Comparison of ENCODE assay signal across 8 cellular contexts in the genomic region with DNA sequence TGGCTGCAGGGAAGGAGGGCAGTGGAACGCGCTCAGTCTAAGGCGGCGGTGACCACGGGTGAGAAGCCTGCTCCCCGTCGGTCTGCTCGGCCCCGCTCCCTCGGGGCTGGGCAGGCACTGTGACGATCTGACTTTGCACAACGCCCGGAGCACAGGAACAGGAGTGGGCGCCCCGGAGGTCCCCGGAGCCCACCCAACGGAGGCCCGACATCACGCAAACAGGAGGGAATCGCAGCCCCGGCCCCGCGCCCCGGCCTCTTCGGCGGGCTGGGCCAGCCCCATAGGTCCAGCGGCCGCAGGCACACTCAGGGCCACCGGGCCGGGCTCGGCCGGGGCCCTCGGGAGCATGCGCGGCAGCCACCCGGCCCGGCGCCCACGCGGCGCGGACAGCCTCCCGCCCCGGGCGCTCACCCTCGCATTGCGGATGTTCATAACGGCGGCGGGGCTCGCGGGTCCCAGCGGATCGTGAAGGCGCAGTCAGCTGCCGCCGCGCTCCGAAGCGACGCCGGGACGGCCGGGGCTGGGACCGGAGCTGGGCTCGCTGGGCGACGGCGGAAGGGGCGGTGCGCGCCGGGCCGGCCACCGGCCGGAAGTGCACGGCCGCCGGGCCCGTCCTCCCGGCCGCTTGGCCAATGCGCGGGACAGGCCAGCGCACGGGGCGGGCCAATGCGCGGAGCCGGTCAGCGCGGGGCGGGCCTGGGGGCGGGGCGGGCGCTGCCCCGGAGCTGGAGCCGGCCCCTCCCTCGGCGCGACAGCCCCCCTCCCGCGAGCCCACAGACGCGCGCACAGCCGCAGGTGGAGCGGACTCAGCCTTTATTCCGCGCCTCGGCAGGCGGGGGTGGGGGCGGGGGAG. TPM values are rescaled to one million over a fixed set of nuclear protein-coding genes. Genes with fewer than 3 reads are reported as not detected.
DNase-seq lines count a peak whose midpoint lies in the region; ATAC-seq and TF ChIP-seq lines count a peak whose summit lies in the region.

A gene (minus strand): TSS at position 565 of the 853 bp plus-strand sequence. CDS start 133 bp downstream, at position 432.

- H3K36me3 ChIP-seq in BLaER1 treated with 17β-estradiol and CSF1 and Interleukin-3, amounts not matched to agents 10 nM and 100 nM = peaks cover 22 to 39% (median 36%) of the 10 kb centered on the region in 11 experiments; a peak in 21 of 22 replicates
- peaks cover 8% of the 10 kb centered on the region for H3K36me3 ChIP-seq in endodermal cell (ENCODE audit: control insufficient read depth, insufficient read depth, low read length)
- H3K36me3 ChIP-seq in mesenchymal stem cell (ENCODE audit: control insufficient read depth in 1 of 2, insufficient read depth in 2 of 2, low read depth in 1 of 2, low read length in 2 of 2) = peaks cover 27 to 32% of the 10 kb centered on the region in 2 experiments

- CTCF ChIA-PET in activated CD8-positive, alpha-beta T cell treated with anti-CD3 and anti-CD28 coated beads, Interleukin-2, amount 10 ng/mL, durations not matched to agents 7 days and 5 days (lab: Charles Lee) = interaction anchor here (1.0 to 1.8 kb wide), 3 partner anchors 10 to 24 kb away, joined by 3 to 12 read pairs (median 4); no protein-coding TSS in a partner anchor

- peak within 1 kb of the TSS; percentile 79 to 92 (median 85) for H3K9ac ChIP-seq in BLaER1 treated with 17β-estradiol and CSF1 and Interleukin-3, amounts not matched to agents 10 nM and 100 nM
- H3K9ac ChIP-seq in endodermal cell (ENCODE audit: extremely low read depth, low read length, poor library complexity, severe bottlenecking) = peak within 1 kb of the TSS; percentile 38
- peak within 1 kb of the TSS; percentile 82 for H3K9ac ChIP-seq in mesenchymal stem cell (ENCODE audit: low read length)

- H4K20me1 ChIP-seq in BLaER1 treated with 17β-estradiol and CSF1 and Interleukin-3, amounts not matched to agents 10 nM and 100 nM = peaks cover 50 to 92% (median 76%) of the 10 kb centered on the region in 11 experiments

- peak within 1 kb of the TSS in 1 of 2 experiments; percentile 89 for H3K23ac ChIP-seq in mesenchymal stem cell (ENCODE audit: low read length in 2 of 2)

- POLR2A ChIA-PET in activated CD8-positive, alpha-beta T cell treated with anti-CD3 and anti-CD28 coated beads, Interleukin-2, amount 10 ng/mL, durations not matched to agents 7 days and 5 days (lab: Charles Lee) = interaction anchor here (0.9 kb wide), 1 partner anchor 35 kb away, joined by 3 read pairs; no protein-coding TSS in a partner anchor

- H3K14ac ChIP-seq in mesenchymal stem cell (ENCODE audit: low read length in 2 of 2) = peak within 1 kb of the TSS in 1 of 2 experiments; percentile 81

- H3K4ac ChIP-seq in mesenchymal stem cell (ENCODE audit: low read depth in 1 of 2, low read length in 2 of 2) = peak within 1 kb of the TSS in 1 of 2 experiments; percentile 58

- H3K36me3 Mint-ChIP-seq in activated CD8-positive, alpha-beta T cell treated with anti-CD3 and anti-CD28 coated beads, Interleukin-2, amount 10 ng/mL, durations not matched to agents 7 days and 5 days (ENCODE audit: low read depth) = peaks cover 13% of the 10 kb centered on the region
- H3K36me3 Mint-ChIP-seq in endodermal cell (ENCODE audit: low read depth) = peaks cover 13% of the 10 kb centered on the region
- peaks cover 33% of the 10 kb centered on the region for H3K36me3 Mint-ChIP-seq in stimulated activated effector memory CD8-positive, alpha-beta T cell treated with anti-CD3 and anti-CD28 coated beads, Interleukin-12 subunit alpha, Interleukin-12 subunit beta, amount 100 ng/mL, for 72 hours

- H4K91ac ChIP-seq in mesenchymal stem cell (ENCODE audit: low read length) = no peak within 1 kb of the TSS

- H3K9me3 Mint-ChIP-seq in activated CD8-positive, alpha-beta T cell treated with anti-CD3 and anti-CD28 coated beads, Interleukin-2, amount 10 ng/mL, durations not matched to agents 7 days and 5 days (ENCODE audit: insufficient read depth) = no peaks in the 10 kb centered on the region
- peaks cover 74% of the 10 kb centered on the region for H3K9me3 Mint-ChIP-seq in endodermal cell
- H3K9me3 Mint-ChIP-seq in stimulated activated effector memory CD8-positive, alpha-beta T cell treated with anti-CD3 and anti-CD28 coated beads, Interleukin-12 subunit alpha, Interleukin-12 subunit beta, amount 100 ng/mL, for 72 hours = no peaks in the 10 kb centered on the region

- H2BK12ac ChIP-seq in mesenchymal stem cell (ENCODE audit: low read length in 2 of 2) = no peak within 1 kb of the TSS

- peak within 1 kb of the TSS; percentile 66 to 87 (median 78) for H3K4me3 ChIP-seq in BLaER1 treated with 17β-estradiol and CSF1 and Interleukin-3, amounts not matched to agents 10 nM and 100 nM
- peak within 1 kb of the TSS; percentile 85 for H3K4me3 ChIP-seq in endodermal cell (ENCODE audit: low read length)
- peak within 1 kb of the TSS; percentile 80 to 89 for H3K4me3 ChIP-seq in mesenchymal stem cell (ENCODE audit: insufficient read depth in 1 of 2, low read depth in 1 of 2, low read length in 2 of 2)

- H3K9me3 ChIP-seq in BLaER1 treated with 17β-estradiol and CSF1 and Interleukin-3, amounts not matched to agents 10 nM and 100 nM (replicated peaks in 1 of 11) = 0 out of 22 replicates have a peak, but pooled peaks cover 0 to 4% (median 0%) of the 10 kb centered on the region in 11 experiments
- H3K9me3 ChIP-seq in endodermal cell (ENCODE audit: control insufficient read depth, low read length) (no peaks in the 10 kb centered on the region), mesenchymal stem cell (ENCODE audit: control insufficient read depth, low read length) (no peaks in the 10 kb centered on the region)

- H3K27ac ChIP-seq in BLaER1 treated with 17β-estradiol and CSF1 and Interleukin-3, amounts not matched to agents 10 nM and 100 nM = peak within 1 kb of the TSS; percentile 32 to 89 (median 82)
- no peak within 1 kb of the TSS for H3K27ac ChIP-seq in endodermal cell (ENCODE audit: low read depth, low read length)
- H3K27ac ChIP-seq in mesenchymal stem cell (ENCODE audit: low read length, poor library complexity, severe bottlenecking) = peak within 1 kb of the TSS; percentile 16

- peaks cover 30% of the 10 kb centered on the region for H3K4me1 Mint-ChIP-seq in activated CD8-positive, alpha-beta T cell treated with anti-CD3 and anti-CD28 coated beads, Interleukin-2, amount 10 ng/mL, durations not matched to agents 7 days and 5 days (ENCODE audit: low read depth)
- H3K4me1 Mint-ChIP-seq in endodermal cell = peaks cover 5% of the 10 kb centered on the region
- peaks cover 14% of the 10 kb centered on the region for H3K4me1 Mint-ChIP-seq in stimulated activated effector memory CD8-positive, alpha-beta T cell treated with anti-CD3 and anti-CD28 coated beads, Interleukin-12 subunit alpha, Interleukin-12 subunit beta, amount 100 ng/mL, for 72 hours

- WGBS in endodermal cell (ENCODE audit: insufficient coverage in 1 of 2, insufficient read length in 1 of 2), 2 experiments = 0 to 1% methylated on average over 13 to 100 of the region's 113 CpGs
- under 1% methylated on average over 35 of the region's 113 CpGs for WGBS in mesenchymal stem cell

- no peak within 1 kb of the TSS for H2AK5ac ChIP-seq in mesenchymal stem cell (ENCODE audit: low read length, severe bottlenecking)

- H2BK15ac ChIP-seq in mesenchymal stem cell (ENCODE audit: low read depth, poor library complexity, severe bottlenecking) = no peak within 1 kb of the TSS

- no peak within 1 kb of the TSS for H2BK5ac ChIP-seq in mesenchymal stem cell (ENCODE audit: low read depth, low read length, poor library complexity, severe bottlenecking)

- peaks cover 35 to 60% (median 48%) of the 10 kb centered on the region in 10 experiments for H3K4me1 ChIP-seq in BLaER1 treated with 17β-estradiol and CSF1 and Interleukin-3, amounts not matched to agents 10 nM and 100 nM
- H3K4me1 ChIP-seq in endodermal cell (ENCODE audit: control insufficient read depth, insufficient read depth, low read length) (no peaks in the 10 kb centered on the region), mesenchymal stem cell (ENCODE audit: control insufficient read depth, insufficient read depth, low read depth, low read length) (peaks cover 10% of the 10 kb centered on the region)

- peaks cover 5% of the 10 kb centered on the region for H3K79me1 ChIP-seq in mesenchymal stem cell (replicated peaks; ENCODE audit: low read length, poor library complexity, severe bottlenecking)

- H3K4me2 ChIP-seq in BLaER1 treated with 17β-estradiol and CSF1 and Interleukin-3, amounts not matched to agents 10 nM and 100 nM = peak within 1 kb of the TSS; percentile 81 to 96 (median 87)
- H3K4me2 ChIP-seq in mesenchymal stem cell (ENCODE audit: low read length, poor library complexity, severe bottlenecking) = peak within 1 kb of the TSS; percentile 75

- H2BK120ac ChIP-seq in mesenchymal stem cell (ENCODE audit: low read depth, low read length) = no peak within 1 kb of the TSS

- peak; percentile 79 for ATAC-seq in GM19035 (IDR thresholded peaks at IDR 0.05; ENCODE audit: unreplicated experiment)
- peak; percentile 70 for ATAC-seq in HG03159 (IDR thresholded peaks at IDR 0.05; ENCODE audit: unreplicated experiment)
- ATAC-seq in activated CD8-positive, alpha-beta T cell treated with anti-CD3 and anti-CD28 coated beads, Interleukin-2, amount 10 ng/mL, durations not matched to agents 7 days and 5 days = peak; percentile 93
- ATAC-seq in stimulated activated effector memory CD8-positive, alpha-beta T cell treated with anti-CD3 and anti-CD28 coated beads, Interleukin-12 subunit alpha, Interleukin-12 subunit beta, amount 100 ng/mL, for 72 hours = peak; percentile 91

- DNase-seq in NCI-H510A treated with DMSO at 0.1 percent for 48 hours (lab: John Stamatoyannopoulos, UW) (peak; percentile 35), endodermal cell (peak; percentile 83), mesenchymal stem cell (peak; percentile 67)
- DNase-seq in activated CD8-positive, alpha-beta T cell treated with anti-CD3 and anti-CD28 coated beads, Interleukin-2, amount 10 ng/mL, durations not matched to agents 7 days and 5 days = peak; percentile 62
- DNase-seq in stimulated activated effector memory CD8-positive, alpha-beta T cell treated with anti-CD3 and anti-CD28 coated beads, Interleukin-12 subunit alpha, Interleukin-12 subunit beta, amount 100 ng/mL, for 72 hours (ENCODE audit: low spot score in 2 of 2) = peak; percentile 30 to 75

- no peak for TF ChIP-seq CTCF in endodermal cell (conservative IDR thresholded peaks at IDR 0.05)

- H2AFZ ChIP-seq in mesenchymal stem cell (ENCODE audit: low read depth, low read length) = peak within 1 kb of the TSS; percentile 53

- peak within 1 kb of the TSS; percentile 88 for H3K4me3 Mint-ChIP-seq in activated CD8-positive, alpha-beta T cell treated with anti-CD3 and anti-CD28 coated beads, Interleukin-2, amount 10 ng/mL, durations not matched to agents 7 days and 5 days
- peak within 1 kb of the TSS; percentile 79 for H3K4me3 Mint-ChIP-seq in endodermal cell
- peak within 1 kb of the TSS; percentile 77 for H3K4me3 Mint-ChIP-seq in stimulated activated effector memory CD8-positive, alpha-beta T cell treated with anti-CD3 and anti-CD28 coated beads, Interleukin-12 subunit alpha, Interleukin-12 subunit beta, amount 100 ng/mL, for 72 hours

- H3K27me3 Mint-ChIP-seq in activated CD8-positive, alpha-beta T cell treated with anti-CD3 and anti-CD28 coated beads, Interleukin-2, amount 10 ng/mL, durations not matched to agents 7 days and 5 days (ENCODE audit: low read depth) = no peaks in the 10 kb centered on the region
- peaks cover 1% of the 10 kb centered on the region for H3K27me3 Mint-ChIP-seq in endodermal cell (ENCODE audit: insufficient read depth)

- H4K8ac ChIP-seq in mesenchymal stem cell (ENCODE audit: low read length) = peak within 1 kb of the TSS; percentile 41

- H3K27ac Mint-ChIP-seq in activated CD8-positive, alpha-beta T cell treated with anti-CD3 and anti-CD28 coated beads, Interleukin-2, amount 10 ng/mL, durations not matched to agents 7 days and 5 days = peak within 1 kb of the TSS; percentile 85
- H3K27ac Mint-ChIP-seq in endodermal cell = peak within 1 kb of the TSS; percentile 58
- peak within 1 kb of the TSS; percentile 23 for H3K27ac Mint-ChIP-seq in stimulated activated effector memory CD8-positive, alpha-beta T cell treated with anti-CD3 and anti-CD28 coated beads, Interleukin-12 subunit alpha, Interleukin-12 subunit beta, amount 100 ng/mL, for 72 hours

- peak within 1 kb of the TSS; percentile 62 to 75 for H3K18ac ChIP-seq in mesenchymal stem cell (ENCODE audit: low read depth in 1 of 2, low read length in 2 of 2)

- peaks cover 88 to 96% (median 93%) of the 10 kb centered on the region in 11 experiments for H3K27me3 ChIP-seq in BLaER1 treated with 17β-estradiol and CSF1 and Interleukin-3, amounts not matched to agents 10 nM and 100 nM
- H3K27me3 ChIP-seq in endodermal cell (ENCODE audit: control insufficient read depth, insufficient read depth, low read length, poor library complexity, severe bottlenecking) = no peaks in the 10 kb centered on the region
- peaks cover 0 to 4% of the 10 kb centered on the region in 2 experiments for H3K27me3 ChIP-seq in mesenchymal stem cell (ENCODE audit: control insufficient read depth in 1 of 2, insufficient read depth in 1 of 2, low read length in 2 of 2)

RNA-seq across cellular contexts. Expression of the gene that starts here (rescaled TPM):
- 100 to 1,000 TPM in 1 of 2 experiments, 10 to 100 TPM in 1; 98.9 to 106 TPM for total RNA-seq in activated CD8-positive, alpha-beta T cell treated with anti-CD3 and anti-CD28 coated beads, Interleukin-2, amount 10 ng/mL, durations not matched to agents 7 days and 5 days
- 10 to 100 TPM; 91.6 to 99.3 TPM for total RNA-seq in endodermal cell
- 99.4 TPM for polyA plus RNA-seq in endodermal cell (2013, experiment 1 of 2)
- 86.3 TPM for polyA plus RNA-seq in endodermal cell (2013, experiment 2 of 2)
- polyA plus RNA-seq in mesenchymal stem cell (2013, experiment 1 of 2) = 173 TPM
- polyA plus RNA-seq in mesenchymal stem cell (2013, experiment 2 of 2) = 171 TPM

Comparison
In these comparisons a context has a peak if more than half of its experiments do, and no peak if none do; other contexts are left out.
1. H3K27ac Mint-ChIP-seq: peak in every context shown above with its lines; median percentile 85 in activated CD8-positive, alpha-beta T cell treated with anti-CD3 and anti-CD28 coated beads, Interleukin-2, amount 10 ng/mL, durations not matched to agents 7 days and 5 days; 58 in endodermal cell; 23 in stimulated activated effector memory CD8-positive, alpha-beta T cell treated with anti-CD3 and anti-CD28 coated beads, Interleukin-12 subunit alpha, Interleukin-12 subunit beta, amount 100 ng/mL, for 72 hours.